ENCODE assay signal across 16 cellular contexts in genomic region chr12:105214141-105214540, GRCh38. TPM values are rescaled to one million over a fixed set of nuclear protein-coding genes. Genes with fewer than 3 reads are reported as not detected.
DNase-seq lines count a peak whose midpoint lies in the region; ATAC-seq and TF ChIP-seq lines count a peak whose summit lies in the region.
"Had no signal": no experiment of that assay in that cellular context is flagged by ENCODE, and none has a peak within 500 bp of the region (broad histone marks: within the 10 kb centered on the region; RNA-seq: fewer than 3 reads in every experiment).

No MANE protein-coding gene starts in this region.

- no peak overlapping the region for H3K4me3 ChIP-seq in ACC112 (ENCODE audit: low read depth, low read length)
- H3K4me3 ChIP-seq in colonic mucosa: no peak overlapping the region
- H3K4me3 ChIP-seq in mucosa of stomach (ENCODE audit: low read length): no peak overlapping the region
- no peak overlapping the region for H3K4me3 ChIP-seq in lower leg skin (ENCODE audit: low read depth, poor library complexity, severe bottlenecking)
- H3K4me3 ChIP-seq in aorta (ENCODE audit: low read length in 2 of 2): no peak overlapping the region
- H3K4me3 ChIP-seq: A549, cardiac muscle cell, left lung, neural progenitor cell had no signal

- no peak overlapping the region for H3K9ac ChIP-seq in colonic mucosa (ENCODE audit: low read depth in 2 of 2, low read length in 2 of 2)
- peak overlapping the region; percentile 51 for H3K9ac ChIP-seq in mucosa of stomach (ENCODE audit: low read length)
- H3K9ac ChIP-seq: neural progenitor cell had no signal

- TF ChIP-seq CTCF in colonic mucosa (IDR thresholded peaks at IDR 0.05) (no peak), lower leg skin (IDR thresholded peaks at IDR 0.05) (no peak)

- 44 to 59% methylated on average over 6 of the region's 6 CpGs for WGBS in lower leg skin, 2 donors
- WGBS in aorta, 2 donors: 87 to 92% methylated on average over 6 of the region's 6 CpGs

- peaks cover 5% of the 10 kb centered on the region for H3K36me3 ChIP-seq in ACC112 (ENCODE audit: insufficient read depth, low read length)
- H3K36me3 ChIP-seq in colonic mucosa: no peaks in the 10 kb centered on the region
- H3K36me3 ChIP-seq in mucosa of stomach (ENCODE audit: control insufficient read depth, insufficient read depth, low read length): no peaks in the 10 kb centered on the region
- peaks cover 2 to 11% of the 10 kb centered on the region in 2 donors for H3K36me3 ChIP-seq in aorta (ENCODE audit: control insufficient read depth in 1 of 2, insufficient read depth in 2 of 2, low read length in 1 of 2)

- no peak overlapping the region for H2AFZ ChIP-seq in ACC112 (ENCODE audit: low read length, unreplicated experiment)
- H2AFZ ChIP-seq: neural progenitor cell had no signal

- H3K79me2 ChIP-seq in ACC112 (ENCODE audit: control insufficient read depth, insufficient read depth, low read length, unreplicated experiment): no peaks in the 10 kb centered on the region

- H3K27me3 ChIP-seq in ACC112 (ENCODE audit: insufficient read depth, low read length) (no peaks in the 10 kb centered on the region), colonic mucosa (no peaks in the 10 kb centered on the region), mucosa of stomach (ENCODE audit: control insufficient read depth, insufficient read depth, low read length) (no peaks in the 10 kb centered on the region), aorta (ENCODE audit: control insufficient read depth in 1 of 2, insufficient read depth in 2 of 2, low read length in 1 of 2) (no peaks in the 10 kb centered on the region)
- H3K27me3 ChIP-seq: cardiac muscle cell, left lung, neural progenitor cell had no signal

- DNase-seq in M059J (ENCODE audit: low read depth): peak; percentile 65
- DNase-seq in colonic mucosa: no peak
- DNase-seq in H4 (ENCODE audit: low spot score): no peak
- DNase-seq in NCI-H2171 treated with DMSO at 0.1 percent for 48 hours (lab: John Stamatoyannopoulos, UW): no peak
- DNase-seq in lower leg skin (ENCODE audit: low spot score in 2 of 2): no peak
- DNase-seq in aorta: no peak
- DNase-seq: COR-L47; hippocampal formation; left lung; SHP77 treated with DMSO at 0.1 percent for 48 hours; stimulated activated naive CD8-positive, alpha-beta T cell treated with anti-CD3 and anti-CD28 coated beads, Interleukin-15, Interleukin-2, amounts not matched to agents 100 U/mL and 50 U/mL, for 24 hours had no signal

- H3K9me3 ChIP-seq in colonic mucosa: no peaks in the 10 kb centered on the region
- H3K9me3 ChIP-seq in mucosa of stomach (ENCODE audit: control insufficient read depth, low read length): no peaks in the 10 kb centered on the region
- H3K9me3 ChIP-seq in aorta (ENCODE audit: control insufficient read depth, low read length): no peaks in the 10 kb centered on the region
- H3K9me3 ChIP-seq: A549, left lung had no signal

- ATAC-seq in aorta (ENCODE audit: low FRiP score): no peak
- ATAC-seq: left lung; stimulated activated naive CD8-positive, alpha-beta T cell treated with anti-CD3 and anti-CD28 coated beads, Interleukin-15, Interleukin-2, amounts not matched to agents 100 U/mL and 50 U/mL, for 24 hours had no signal

- TF ChIP-seq POLR2A in lower leg skin (IDR thresholded peaks at IDR 0.05): no peak

- intact Hi-C loops in colonic mucosa (cut with DNase I) (no loop called here), lower leg skin (cut with DNase I; ENCODE audit: low total_unique reads) (no loop called here), aorta (cut with DNase I) (no loop called here)

- peak overlapping the region; percentile 79 for H3K27ac ChIP-seq in ACC112 (ENCODE audit: low read depth, low read length)
- H3K27ac ChIP-seq in colonic mucosa: peak overlapping the region; percentile 71
- H3K27ac ChIP-seq in aorta (ENCODE audit: low read depth in 1 of 2, low read length in 2 of 2): no peak overlapping the region
- H3K27ac ChIP-seq: A549, cardiac muscle cell, left lung, neural progenitor cell had no signal

- H3K4me1 ChIP-seq in ACC112 (ENCODE audit: control insufficient read depth, insufficient read depth, low read length, unreplicated experiment): peaks cover 31% of the 10 kb centered on the region
- peaks cover 6% of the 10 kb centered on the region for H3K4me1 ChIP-seq in colonic mucosa
- H3K4me1 ChIP-seq in mucosa of stomach (ENCODE audit: control insufficient read depth, insufficient read depth, low read length): peaks cover 31% of the 10 kb centered on the region
- H3K4me1 ChIP-seq in aorta (ENCODE audit: control insufficient read depth in 1 of 2, insufficient read depth in 2 of 2, low read length in 2 of 2): peaks cover 3 to 4% of the 10 kb centered on the region in 2 donors

RNA-seq across cellular contexts. Expression of gene APPL2, which starts 21.8 kb away (rescaled TPM):
- total RNA-seq in M059J (2014; rRNA removed; shearing (Covaris generic)): 21.4 and 41.3 TPM in 2 replicates
- 10 to 100 TPM; 70.8 to 86.0 TPM for total RNA-seq in colonic mucosa
- total RNA-seq in H4 (2014; rRNA removed; shearing (Covaris generic)): 12.0 and 12.3 TPM in 2 replicates
- 100 to 1,000 TPM in 3 of 4 donors, 10 to 100 TPM in 1; 76.6 to 170 (median 109) TPM for total RNA-seq in lower leg skin
- 10 to 100 TPM; 43.9 to 65.2 TPM for total RNA-seq in aorta
- polyA plus RNA-seq in aorta: 10 to 100 TPM; 15.0 to 48.8 TPM

Comparison
In these comparisons a context has a peak if more than half of its experiments do, and no peak if none do; other contexts are left out.
1. H3K27ac ChIP-seq: peak in ACC112 (single experiment) and colonic mucosa (single experiment); none in aorta (0 of 2).